ENCODE assay signal across 12 cellular contexts in the genomic region with DNA sequence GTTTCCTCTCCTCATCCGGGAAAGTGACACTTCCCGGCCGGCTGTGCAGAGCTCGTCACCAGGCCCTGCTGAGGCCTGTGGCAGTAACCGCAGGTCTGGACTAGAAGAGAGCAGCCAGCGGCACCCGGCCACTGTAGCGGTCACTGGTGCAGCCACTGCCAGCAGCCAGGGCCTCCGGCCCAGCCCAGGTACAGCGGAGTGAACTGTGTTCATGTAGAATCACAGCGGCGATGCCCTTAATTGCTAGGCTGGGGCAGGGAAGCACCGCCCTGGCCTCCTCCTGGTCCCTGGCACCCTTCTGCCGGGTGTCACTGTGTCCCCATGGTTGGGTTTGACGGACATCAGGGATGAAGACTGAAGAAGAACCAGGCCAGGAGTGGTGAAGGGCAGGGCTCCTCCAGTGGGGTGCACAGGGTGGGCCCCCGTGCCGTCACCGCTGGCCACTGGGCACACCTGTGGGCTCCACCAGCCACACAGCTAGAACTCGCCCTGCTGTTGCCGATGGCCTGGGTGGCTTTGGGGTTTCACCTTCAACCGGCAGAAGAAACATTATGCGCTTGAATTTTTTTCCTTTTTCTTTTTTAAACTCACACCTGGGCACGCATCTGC.
DNase-seq lines count a peak whose midpoint lies in the region.
"Had no signal": no experiment of that assay in that cellular context is flagged by ENCODE, and none has a peak within 500 bp of the region (broad histone marks: within the 10 kb centered on the region; RNA-seq: fewer than 3 reads in every experiment).

No MANE protein-coding gene starts in this region.

- POLR2A ChIA-PET in CD4-positive, alpha-beta memory T cell (lab: Charles Lee; ENCODE audit: partially characterized antibody): no interaction called here

- intact Hi-C loops in activated T-helper 2 cell treated with anti-CD3 and anti-CD28 coated beads, Interferon-gamma antibody, Interleukin-2, Interleukin-4, amounts not matched to agents 10 μg/mL and 5 μg/mL and 100 μg/mL, durations not matched to agents 14 hours and 24 hours and 36 hours (cut with micrococcal nuclease): no loop called here
- intact Hi-C loops in CD4-positive, alpha-beta memory T cell (cut with micrococcal nuclease): no loop called here

- peak overlapping the region; percentile 71 for H3K27ac Mint-ChIP-seq in activated T-helper 2 cell treated with anti-CD3 and anti-CD28 coated beads, Interferon-gamma antibody, Interleukin-2, Interleukin-4, amounts not matched to agents 10 μg/mL and 5 μg/mL and 100 μg/mL, durations not matched to agents 14 hours and 24 hours and 36 hours
- H3K27ac Mint-ChIP-seq in CD4-positive, alpha-beta memory T cell: peak overlapping the region in 1 of 7 donors; percentile 47

- H3K27me3 Mint-ChIP-seq in activated T-helper 2 cell treated with anti-CD3 and anti-CD28 coated beads, Interferon-gamma antibody, Interleukin-2, Interleukin-4, amounts not matched to agents 10 μg/mL and 5 μg/mL and 100 μg/mL, durations not matched to agents 14 hours and 24 hours and 36 hours (ENCODE audit: low read depth): no peaks in the 10 kb centered on the region
- H3K27me3 Mint-ChIP-seq in CD4-positive, alpha-beta memory T cell: no peaks in the 10 kb centered on the region

- H3K27ac ChIP-seq in layer of hippocampus (ENCODE audit: low read depth, low read length): peak overlapping the region; percentile 25
- H3K27ac ChIP-seq in substantia nigra (ENCODE audit: low read depth, low read length, poor library complexity, severe bottlenecking): peak overlapping the region; percentile 45
- H3K27ac ChIP-seq in CD4-positive, alpha-beta memory T cell (ENCODE audit: low read depth, low read length): no peak overlapping the region

- peaks cover 44% of the 10 kb centered on the region for H3K4me1 Mint-ChIP-seq in activated T-helper 2 cell treated with anti-CD3 and anti-CD28 coated beads, Interferon-gamma antibody, Interleukin-2, Interleukin-4, amounts not matched to agents 10 μg/mL and 5 μg/mL and 100 μg/mL, durations not matched to agents 14 hours and 24 hours and 36 hours (ENCODE audit: low read depth)
- peaks cover 6 to 12% (median 10%) of the 10 kb centered on the region in 4 donors for H3K4me1 Mint-ChIP-seq in CD4-positive, alpha-beta memory T cell

- peak; percentile 45 for DNase-seq in activated effector memory CD4-positive, alpha-beta T cell treated with anti-CD3 and anti-CD28 coated beads, Interleukin-2, amount 50 U/mL, for 16 hours
- no peak for DNase-seq in activated effector memory CD4-positive, alpha-beta T cell treated with Interleukin-2 at 50 U/mL for 16 hours
- DNase-seq in activated T-helper 2 cell treated with anti-CD3 and anti-CD28 coated beads, Interferon-gamma antibody, Interleukin-2, Interleukin-4, amounts not matched to agents 10 μg/mL and 5 μg/mL and 100 μg/mL, durations not matched to agents 14 hours and 24 hours and 36 hours (ENCODE audit: low spot score): no peak
- DNase-seq in substantia nigra (lab: John Stamatoyannopoulos, UW) (no peak), NCI-H748 (lab: John Stamatoyannopoulos, UW; ENCODE audit: unreplicated experiment) (no peak), COR-L47 (lab: John Stamatoyannopoulos, UW) (no peak)
- no peak for DNase-seq in CD4-positive, alpha-beta memory T cell
- DNase-seq: activated CD4-positive, CD25-positive, alpha-beta regulatory T cell treated with anti-CD3 and anti-CD28 coated beads, Interleukin-2, amount 50 U/mL, for 72 hours; GF-D8; NCI-H1436; NCI-H524 treated with DMSO at 0.1 percent for 48 hours had no signal

- no peaks in the 10 kb centered on the region for H3K27me3 ChIP-seq in layer of hippocampus (ENCODE audit: control insufficient read depth, insufficient read depth, low read length)
- H3K27me3 ChIP-seq in CD4-positive, alpha-beta memory T cell (ENCODE audit: insufficient read depth, low read length): no peaks in the 10 kb centered on the region

- no peaks in the 10 kb centered on the region for H3K9me3 ChIP-seq in CD4-positive, alpha-beta memory T cell (ENCODE audit: control insufficient read depth in 1 of 2, low read length in 2 of 2)

- peaks cover 68% of the 10 kb centered on the region for H3K36me3 Mint-ChIP-seq in activated T-helper 2 cell treated with anti-CD3 and anti-CD28 coated beads, Interferon-gamma antibody, Interleukin-2, Interleukin-4, amounts not matched to agents 10 μg/mL and 5 μg/mL and 100 μg/mL, durations not matched to agents 14 hours and 24 hours and 36 hours (ENCODE audit: low read depth)
- peaks cover 17 to 31% of the 10 kb centered on the region in 2 donors for H3K36me3 Mint-ChIP-seq in CD4-positive, alpha-beta memory T cell

- no peak overlapping the region for H3K4me3 Mint-ChIP-seq in activated T-helper 2 cell treated with anti-CD3 and anti-CD28 coated beads, Interferon-gamma antibody, Interleukin-2, Interleukin-4, amounts not matched to agents 10 μg/mL and 5 μg/mL and 100 μg/mL, durations not matched to agents 14 hours and 24 hours and 36 hours (ENCODE audit: low read depth)
- H3K4me3 Mint-ChIP-seq in CD4-positive, alpha-beta memory T cell: no peak overlapping the region

- CTCF ChIA-PET in CD4-positive, alpha-beta memory T cell (lab: Charles Lee; ENCODE audit: partially characterized antibody): no interaction called here

- H3K4me3 ChIP-seq in CD4-positive, alpha-beta memory T cell (ENCODE audit: low read length in 2 of 2): no peak overlapping the region

- no peaks in the 10 kb centered on the region for H3K9me3 Mint-ChIP-seq in activated T-helper 2 cell treated with anti-CD3 and anti-CD28 coated beads, Interferon-gamma antibody, Interleukin-2, Interleukin-4, amounts not matched to agents 10 μg/mL and 5 μg/mL and 100 μg/mL, durations not matched to agents 14 hours and 24 hours and 36 hours
- H3K9me3 Mint-ChIP-seq in CD4-positive, alpha-beta memory T cell: no peaks in the 10 kb centered on the region

- peaks cover 7% of the 10 kb centered on the region for H3K4me1 ChIP-seq in CD4-positive, alpha-beta memory T cell (ENCODE audit: insufficient read depth, low read length)

- H3K36me3 ChIP-seq in CD4-positive, alpha-beta memory T cell (ENCODE audit: insufficient read depth, low read length): peaks cover 15% of the 10 kb centered on the region
